Comparison of ENCODE assay signal across 1 cellular context in genomic region chr3:170180952-170181876, GRCh38.
TF ChIP-seq lines count a peak whose summit lies in the region.

TSS of gene PHC3 (minus strand) at chr3:170181733. CDS start at chr3:170181715, 18 bp downstream.

TF ChIP-seq in HepG2, 621 proteins besides CTCF, POLR2A, EP300 and RAD21 (continued from another document and continues in another):
- TF ChIP-seq ZHX2 (IDR thresholded peaks at IDR 0.05; ENCODE audit: low read depth) (peak; percentile 85), ZHX2 (CRISPR knock-in tag; IDR thresholded peaks at IDR 0.05; ENCODE audit: borderline replicate concordance) (no peak), ATF4 (CRISPR knock-in tag; IDR thresholded peaks at IDR 0.05) (no peak), FOXO4 (CRISPR knock-in tag; conservative IDR thresholded peaks at IDR 0.05) (no peak), FOXC1 (CRISPR knock-in tag; IDR thresholded peaks at IDR 0.05; ENCODE audit: borderline replicate concordance) (peak; percentile 89), TGIF2 (CRISPR knock-in tag; IDR thresholded peaks at IDR 0.05) (no peak; the same call in 1 of the 2 replicates), MIER2 (CRISPR knock-in tag; IDR thresholded peaks at IDR 0.05) (no peak), ZNF569 (CRISPR knock-in tag; IDR thresholded peaks at IDR 0.05; ENCODE audit: borderline replicate concordance) (no peak), RBAK (CRISPR knock-in tag; IDR thresholded peaks at IDR 0.05) (no peak), ZNF816 (CRISPR knock-in tag; IDR thresholded peaks at IDR 0.05; ENCODE audit: borderline replicate concordance) (peak; percentile 8; the same call in 1 of the 2 replicates), ZSCAN25 (CRISPR knock-in tag; IDR thresholded peaks at IDR 0.05) (no peak), KMT2B (CRISPR knock-in tag; IDR thresholded peaks at IDR 0.05) (peak; percentile 72), ZNF556 (CRISPR knock-in tag; IDR thresholded peaks at IDR 0.05; ENCODE audit: borderline replicate concordance) (peak; percentile 65; the same call in 1 of the 2 replicates), ZNF337 (CRISPR knock-in tag; IDR thresholded peaks at IDR 0.05; ENCODE audit: borderline replicate concordance, low read depth) (no peak), ATRX (CRISPR knock-in tag; IDR thresholded peaks at IDR 0.05; ENCODE audit: borderline replicate concordance) (no peak), SCMH1 (CRISPR knock-in tag; IDR thresholded peaks at IDR 0.05; ENCODE audit: borderline replicate concordance) (no peak), GATA4 (IDR thresholded peaks at IDR 0.05; ENCODE audit: borderline replicate concordance, low read depth) (no peak), ZNF557 (CRISPR knock-in tag; IDR thresholded peaks at IDR 0.05) (no peak), MAFK (conservative IDR thresholded peaks at IDR 0.05 in 1 of 2, IDR thresholded peaks at IDR 0.05 in 1 of 2; ENCODE audit: low read length in 2 of 2) (no peak), TMF1 (CRISPR knock-in tag; IDR thresholded peaks at IDR 0.05; ENCODE audit: low read depth) (no peak), CAMTA2 (CRISPR knock-in tag; IDR thresholded peaks at IDR 0.05; ENCODE audit: borderline replicate concordance) (no peak; the same call in 1 of the 2 replicates), RBFOX2 (IDR thresholded peaks at IDR 0.05; ENCODE audit: low read depth, low read length) (peak; percentile 87), ZNF331 (CRISPR knock-in tag; IDR thresholded peaks at IDR 0.05) (no peak), AFF4 (CRISPR knock-in tag; IDR thresholded peaks at IDR 0.05) (no peak), ZNF749 (CRISPR knock-in tag; IDR thresholded peaks at IDR 0.05; ENCODE audit: borderline replicate concordance) (no peak), SOX6 (IDR thresholded peaks at IDR 0.05) (no peak), SOX6 (CRISPR knock-in tag; IDR thresholded peaks at IDR 0.05) (peak; percentile 45), GRHL1 (CRISPR knock-in tag; conservative IDR thresholded peaks at IDR 0.05) (no peak), RBM22 (optimal IDR thresholded peaks at IDR 0.05; ENCODE audit: low read length) (no peak), AKAP8 (CRISPR knock-in tag; IDR thresholded peaks at IDR 0.05) (peak; percentile 33; the same call in 1 of the 2 replicates), LCORL (IDR thresholded peaks at IDR 0.05) (no peak), LCORL (CRISPR knock-in tag; IDR thresholded peaks at IDR 0.05) (peak; percentile 27; the same call in 1 of the 2 replicates), ZNF605 (CRISPR knock-in tag; IDR thresholded peaks at IDR 0.05) (peak; percentile 53; the same call in 1 of the 2 replicates), SKI (IDR thresholded peaks at IDR 0.05; ENCODE audit: partially characterized antibody) (no peak), MAF1 (CRISPR knock-in tag; IDR thresholded peaks at IDR 0.05; ENCODE audit: borderline replicate concordance) (0 out of 2 replicates have a peak, but pooled peaks have one; percentile 62), HNF4G (IDR thresholded peaks at IDR 0.05; ENCODE audit: borderline replicate concordance, low read depth, low read length) (no peak), HNF4G (CRISPR knock-in tag; IDR thresholded peaks at IDR 0.05; ENCODE audit: borderline replicate concordance, low read depth) (0 out of 2 replicates have a peak, but pooled peaks have one; percentile 10), DRAP1 (CRISPR knock-in tag; IDR thresholded peaks at IDR 0.05) (peak; percentile 65), HHEX (CRISPR knock-in tag; IDR thresholded peaks at IDR 0.05) (no peak), ZNF354B (CRISPR knock-in tag; IDR thresholded peaks at IDR 0.05) (no peak), ARID3A (IDR thresholded peaks at IDR 0.05; ENCODE audit: low read depth, low read length) (no peak), ZNF660 (CRISPR knock-in tag; IDR thresholded peaks at IDR 0.05; ENCODE audit: borderline replicate concordance, low read depth) (no peak), FOXJ3 (CRISPR knock-in tag; IDR thresholded peaks at IDR 0.05; ENCODE audit: borderline replicate concordance) (no peak), PBX2 (CRISPR knock-in tag; IDR thresholded peaks at IDR 0.05) (no peak), SRY (CRISPR knock-in tag; IDR thresholded peaks at IDR 0.05) (no peak), TFDP1 (CRISPR knock-in tag; IDR thresholded peaks at IDR 0.05; ENCODE audit: borderline replicate concordance) (0 out of 2 replicates have a peak, but pooled peaks have one; percentile 21), TOPORS (CRISPR knock-in tag; IDR thresholded peaks at IDR 0.05) (no peak), YEATS4 (CRISPR knock-in tag; IDR thresholded peaks at IDR 0.05; ENCODE audit: borderline replicate concordance) (peak; percentile 76), ZNF572 (CRISPR knock-in tag; IDR thresholded peaks at IDR 0.05) (no peak), SAFB2 (CRISPR knock-in tag; IDR thresholded peaks at IDR 0.05; ENCODE audit: borderline replicate concordance, low read depth) (no peak), ZNF329 (CRISPR knock-in tag; IDR thresholded peaks at IDR 0.05; ENCODE audit: low read depth) (peak; percentile 49; the same call in 1 of the 2 replicates)
